14 cellular contexts compared by ENCODE assay signal in the genomic region with DNA sequence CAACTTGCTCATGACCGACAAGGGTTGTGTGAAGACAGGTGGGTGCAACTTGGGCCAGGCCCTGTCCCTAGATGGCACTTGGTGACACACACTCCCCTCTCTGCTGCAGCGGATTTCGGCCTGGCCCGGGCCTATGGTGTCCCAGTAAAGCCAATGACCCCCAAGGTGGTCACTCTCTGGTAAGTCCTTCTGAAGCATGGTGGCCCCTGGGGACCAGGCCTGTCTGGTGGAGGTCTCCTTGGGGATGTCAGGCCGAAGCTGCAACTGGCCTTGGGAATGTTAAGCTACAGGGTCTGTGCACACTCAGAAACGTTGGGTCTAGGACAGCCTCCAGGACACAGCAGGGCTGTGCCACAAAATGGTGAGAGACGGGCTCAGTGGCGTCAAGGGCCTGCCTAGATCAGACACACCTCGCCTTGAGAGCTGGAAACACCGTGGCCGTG.
"Had no signal": no experiment of that assay in that cellular context is flagged by ENCODE, and none has a peak within 500 bp of the region (broad histone marks: within the 10 kb centered on the region; RNA-seq: fewer than 3 reads in every experiment).

No MANE protein-coding gene starts in this region.

- H3K9me3 ChIP-seq: gastrocnemius medialis, heart left ventricle, thyroid gland, uterus had no signal

- ATAC-seq: gastrocnemius medialis; heart left ventricle; stimulated activated effector memory CD8-positive, alpha-beta T cell treated with anti-CD3 and anti-CD28 coated beads, Interleukin-12 subunit alpha, Interleukin-12 subunit beta, amount 100 ng/mL, for 72 hours; T-cell had no signal

- H3K27ac Mint-ChIP-seq: activated CD4-positive, alpha-beta memory T cell treated with anti-CD3 and anti-CD28 coated beads, Interleukin-2, amount 10 ng/mL, durations not matched to agents 7 days and 5 days; activated T-helper 1 cell treated with anti-CD3 and anti-CD28 coated beads, Interleukin-12 subunit alpha, Interleukin-12 subunit beta, Interleukin-2, Interleukin-4 antibody, amounts not matched to agents 30 ng/mL and 10 ng/mL and 1 ng/mL, durations not matched to agents 14 hours and 24 hours and 36 hours; stimulated activated effector memory CD8-positive, alpha-beta T cell treated with anti-CD3 and anti-CD28 coated beads, Interleukin-12 subunit alpha, Interleukin-12 subunit beta, amount 100 ng/mL, for 72 hours; T-cell had no signal

- H3K4me3 Mint-ChIP-seq: activated CD4-positive, alpha-beta memory T cell treated with anti-CD3 and anti-CD28 coated beads, Interleukin-2, amount 10 ng/mL, durations not matched to agents 7 days and 5 days; activated T-helper 1 cell treated with anti-CD3 and anti-CD28 coated beads, Interleukin-12 subunit alpha, Interleukin-12 subunit beta, Interleukin-2, Interleukin-4 antibody, amounts not matched to agents 30 ng/mL and 10 ng/mL and 1 ng/mL, durations not matched to agents 14 hours and 24 hours and 36 hours; endodermal cell; stimulated activated effector memory CD8-positive, alpha-beta T cell treated with anti-CD3 and anti-CD28 coated beads, Interleukin-12 subunit alpha, Interleukin-12 subunit beta, amount 100 ng/mL, for 72 hours had no signal

- H3K27me3 Mint-ChIP-seq: activated CD4-positive, alpha-beta memory T cell treated with anti-CD3 and anti-CD28 coated beads, Interleukin-2, amount 10 ng/mL, durations not matched to agents 7 days and 5 days; T-cell had no signal

- H3K36me3 ChIP-seq: uterus had no signal

- DNase-seq: activated CD4-positive, alpha-beta memory T cell treated with anti-CD3 and anti-CD28 coated beads, Interleukin-2, amount 10 ng/mL, durations not matched to agents 7 days and 5 days; activated CD4-positive, CD25-positive, alpha-beta regulatory T cell treated with anti-CD3 and anti-CD28 coated beads, Interleukin-2, amount 50 U/mL, for 72 hours; cerebellar nuclear complex; endodermal cell; erythroblast; gastrocnemius medialis; heart left ventricle; midbrain; T-cell; thyroid gland; uterus had no signal

- H3K4me3 ChIP-seq: gastrocnemius medialis, heart left ventricle, thyroid gland, uterus had no signal

- H2AFZ ChIP-seq: parathyroid adenoma had no signal

- H3K4me1 ChIP-seq: parathyroid adenoma, thyroid gland, uterus had no signal

- H3K9ac ChIP-seq: parathyroid adenoma had no signal

- H3K27me3 ChIP-seq: gastrocnemius medialis, heart left ventricle, thyroid gland, uterus had no signal

- H3K9me3 Mint-ChIP-seq: activated CD4-positive, alpha-beta memory T cell treated with anti-CD3 and anti-CD28 coated beads, Interleukin-2, amount 10 ng/mL, durations not matched to agents 7 days and 5 days; activated T-helper 1 cell treated with anti-CD3 and anti-CD28 coated beads, Interleukin-12 subunit alpha, Interleukin-12 subunit beta, Interleukin-2, Interleukin-4 antibody, amounts not matched to agents 30 ng/mL and 10 ng/mL and 1 ng/mL, durations not matched to agents 14 hours and 24 hours and 36 hours; endodermal cell; stimulated activated effector memory CD8-positive, alpha-beta T cell treated with anti-CD3 and anti-CD28 coated beads, Interleukin-12 subunit alpha, Interleukin-12 subunit beta, amount 100 ng/mL, for 72 hours; T-cell had no signal

- H3K4me1 Mint-ChIP-seq: endodermal cell had no signal

- H3K27ac ChIP-seq: gastrocnemius medialis, heart left ventricle, parathyroid adenoma, thyroid gland, uterus had no signal
